Comparison of ENCODE assay signal across 14 cellular contexts in the genomic region with DNA sequence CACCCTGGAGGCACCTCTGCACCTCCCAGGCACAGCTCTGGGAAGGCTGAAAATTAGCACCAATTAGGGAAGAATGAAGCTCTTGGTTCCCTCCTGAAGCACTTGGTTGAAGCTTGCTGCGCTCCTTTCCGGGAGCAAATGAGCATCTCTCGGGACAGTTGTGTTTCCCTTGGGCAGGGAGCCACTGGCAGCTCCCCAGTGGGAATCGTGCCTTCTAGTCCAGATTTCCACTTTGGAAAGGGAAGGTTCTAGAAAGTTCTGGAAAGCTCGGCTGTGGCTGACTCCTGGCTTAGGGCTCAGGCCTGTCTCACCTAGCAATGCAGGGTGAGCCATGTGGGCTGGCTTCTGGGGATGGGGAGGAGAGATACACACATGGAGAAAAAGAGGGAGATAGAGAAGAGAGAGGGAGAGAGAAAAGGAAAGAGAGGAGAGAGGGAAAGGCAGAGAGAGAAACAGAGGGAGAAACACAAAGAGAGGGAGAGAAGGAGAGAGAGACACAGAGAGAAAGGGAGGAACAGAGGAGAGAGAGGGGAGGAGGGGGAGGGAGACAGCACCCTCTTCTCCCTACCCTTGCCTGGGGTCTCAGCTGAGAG. TPM values are rescaled to one million over a fixed set of nuclear protein-coding genes. Genes with fewer than 3 reads are reported as not detected.
"Had no signal": no experiment of that assay in that cellular context is flagged by ENCODE, and none has a peak within 500 bp of the region (broad histone marks: within the 10 kb centered on the region; RNA-seq: fewer than 3 reads in every experiment).

No MANE protein-coding gene starts in this region.

- H3K4me3 Mint-ChIP-seq: activated naive CD4-positive, alpha-beta T cell treated with anti-CD3 and anti-CD28 coated beads, Interleukin-2, amount 50 U/mL, for 24 hours; naive thymus-derived CD8-positive, alpha-beta T cell had no signal

- H3K27ac ChIP-seq: dorsolateral prefrontal cortex, stomach, thoracic aorta had no signal

- H3K9me3 Mint-ChIP-seq: activated naive CD4-positive, alpha-beta T cell treated with anti-CD3 and anti-CD28 coated beads, Interleukin-2, amount 50 U/mL, for 24 hours; activated T-helper 2 cell treated with anti-CD3 and anti-CD28 coated beads, Interferon-gamma antibody, Interleukin-2, Interleukin-4, amounts not matched to agents 10 μg/mL and 5 μg/mL and 100 μg/mL, durations not matched to agents 14 hours and 24 hours and 36 hours; naive thymus-derived CD8-positive, alpha-beta T cell had no signal

- H3K36me3 Mint-ChIP-seq: activated naive CD4-positive, alpha-beta T cell treated with anti-CD3 and anti-CD28 coated beads, Interleukin-2, amount 50 U/mL, for 24 hours; naive thymus-derived CD8-positive, alpha-beta T cell had no signal

- DNase-seq: activated CD4-positive, alpha-beta T cell treated with anti-CD3 and anti-CD28 coated beads for 1 hour; activated CD8-positive, alpha-beta memory T cell treated with anti-CD3 and anti-CD28 coated beads for 24 hours; hypothalamus; naive thymus-derived CD8-positive, alpha-beta T cell; stimulated activated CD4-positive, alpha-beta T cell treated with anti-CD3 and anti-CD28 coated beads, Interleukin-15, amount 100 ng/mL, for 24 hours; stimulated activated CD4-positive, alpha-beta T cell treated with anti-CD3 and anti-CD28 coated beads, Interleukin-4, amount 100 ng/mL, for 24 hours; stomach; T1000 had no signal

- H3K27ac Mint-ChIP-seq: activated naive CD4-positive, alpha-beta T cell treated with anti-CD3 and anti-CD28 coated beads, Interleukin-2, amount 50 U/mL, for 24 hours; activated T-helper 2 cell treated with anti-CD3 and anti-CD28 coated beads, Interferon-gamma antibody, Interleukin-2, Interleukin-4, amounts not matched to agents 10 μg/mL and 5 μg/mL and 100 μg/mL, durations not matched to agents 14 hours and 24 hours and 36 hours had no signal

- H3K36me3 ChIP-seq: stomach, thoracic aorta had no signal

- H3K4me3 ChIP-seq: dorsolateral prefrontal cortex, stomach, thoracic aorta had no signal

- ATAC-seq: esophagus mucosa; naive thymus-derived CD8-positive, alpha-beta T cell had no signal

- H3K27me3 Mint-ChIP-seq: activated naive CD4-positive, alpha-beta T cell treated with anti-CD3 and anti-CD28 coated beads, Interleukin-2, amount 50 U/mL, for 24 hours; naive thymus-derived CD8-positive, alpha-beta T cell had no signal

- H3K9me3 ChIP-seq: stomach, thoracic aorta had no signal

RNA-seq across cellular contexts. Expression of a gene that starts 24.7 kb away (rescaled TPM):
- total RNA-seq: activated T-helper 2 cell treated with anti-CD3 and anti-CD28 coated beads, Interferon-gamma antibody, Interleukin-2, Interleukin-4, amounts not matched to agents 10 μg/mL and 5 μg/mL and 100 μg/mL, durations not matched to agents 14 hours and 24 hours and 36 hours; esophagus mucosa; naive thymus-derived CD8-positive, alpha-beta T cell; renal cortical epithelial cell; thoracic aorta had no signal
